Comparison of ENCODE assay signal across 6 cellular contexts in genomic region chr15:88511161-88511560, GRCh38.
"Had no signal": no experiment of that assay in that cellular context is flagged by ENCODE, and none has a peak within 500 bp of the region (broad histone marks: within the 10 kb centered on the region; RNA-seq: fewer than 3 reads in every experiment).

No MANE protein-coding gene starts in this region.

- FAIRE-seq: HepG2, HTR-8/SVneo, K562 had no signal

- DNase-seq: IMR-90 had no signal

- H3K4me1 Mint-ChIP-seq: IgD-negative memory B cell had no signal

- H3K27me3 Mint-ChIP-seq: IgD-negative memory B cell had no signal

- H3K27ac Mint-ChIP-seq: IgD-negative memory B cell had no signal

- ATAC-seq: HepG2, K562 had no signal

- H3K4me3 ChIP-seq: K562 had no signal

- H3K9me3 Mint-ChIP-seq: IgD-negative memory B cell had no signal

- H3K4me3 Mint-ChIP-seq: IgD-negative memory B cell had no signal

- H3K27ac ChIP-seq: HL-60 had no signal
